Comparison of ENCODE assay signal across 8 cellular contexts in genomic region chr19:45078390-45079062, GRCh38. TPM values are rescaled to one million over a fixed set of nuclear protein-coding genes. Genes with fewer than 3 reads are reported as not detected.
DNase-seq lines count a peak whose midpoint lies in the region; ATAC-seq, FAIRE-seq and TF ChIP-seq lines count a peak whose summit lies in the region.

No MANE protein-coding gene starts in this region.

- peaks cover 54% of the 10 kb centered on the region for H3K4me1 Mint-ChIP-seq in activated CD8-positive, alpha-beta memory T cell treated with anti-CD3 and anti-CD28 coated beads, Interleukin-2, amount 10 ng/mL, durations not matched to agents 7 days and 5 days

- CTCF ChIA-PET in activated CD8-positive, alpha-beta memory T cell treated with anti-CD3 and anti-CD28 coated beads, Interleukin-2, amount 10 ng/mL, durations not matched to agents 7 days and 5 days (lab: Charles Lee): interaction anchor here (0.8 to 2.4 kb wide), 4 partner anchors 9 to 39 kb away, joined by 3 to 16 read pairs (median 9); partner anchors contain the start of gene CLASRP

- intact Hi-C loops in lower lobe of right lung (cut with DNase I): no loop called here

- H3K27me3 Mint-ChIP-seq in activated CD8-positive, alpha-beta memory T cell treated with anti-CD3 and anti-CD28 coated beads, Interleukin-2, amount 10 ng/mL, durations not matched to agents 7 days and 5 days: no peaks in the 10 kb centered on the region

- TF ChIP-seq POLR2A in upper lobe of left lung (IDR thresholded peaks at IDR 0.05): no peak

- H3K9me3 Mint-ChIP-seq in activated CD8-positive, alpha-beta memory T cell treated with anti-CD3 and anti-CD28 coated beads, Interleukin-2, amount 10 ng/mL, durations not matched to agents 7 days and 5 days (ENCODE audit: low read depth): no peaks in the 10 kb centered on the region

- H3K36me3 ChIP-seq in lower lobe of right lung (peaks cover 15% of the 10 kb centered on the region), upper lobe of left lung (peaks cover 0 to 23% (median 8%) of the 10 kb centered on the region in 4 donors), small intestine (ENCODE audit: control insufficient read depth in 2 of 2, insufficient read depth in 2 of 2, low read length in 2 of 2) (peaks cover 0 to 1% of the 10 kb centered on the region in 2 donors)

- no peak for TF ChIP-seq CTCF in astrocyte of the spinal cord (IDR thresholded peaks at IDR 0.05; ENCODE audit: low read depth, low read length)
- TF ChIP-seq CTCF in lower lobe of right lung (IDR thresholded peaks at IDR 0.05): no peak
- no peak for TF ChIP-seq CTCF in upper lobe of left lung (IDR thresholded peaks at IDR 0.05)

- ATAC-seq in activated CD8-positive, alpha-beta memory T cell treated with anti-CD3 and anti-CD28 coated beads, Interleukin-2, amount 10 ng/mL, durations not matched to agents 7 days and 5 days: no peak
- no peak for ATAC-seq in lower lobe of right lung
- ATAC-seq in upper lobe of left lung (ENCODE audit: low FRiP score in 2 of 2): no peak
- no peak for ATAC-seq in GM18870 (IDR thresholded peaks at IDR 0.05; ENCODE audit: unreplicated experiment)

- no peaks in the 10 kb centered on the region for H3K9me3 ChIP-seq in lower lobe of right lung
- H3K9me3 ChIP-seq in upper lobe of left lung: no peaks in the 10 kb centered on the region
- H3K9me3 ChIP-seq in small intestine (ENCODE audit: control insufficient read depth, low read depth): no peaks in the 10 kb centered on the region

- in situ Hi-C loops in astrocyte of the spinal cord (cut with HindIII; ENCODE audit: low sequenced_read_pairs): no loop called here

- H3K27me3 ChIP-seq in lower lobe of right lung (ENCODE audit: low read depth) (no peaks in the 10 kb centered on the region), upper lobe of left lung (no peaks in the 10 kb centered on the region), small intestine (ENCODE audit: control insufficient read depth in 2 of 2, insufficient read depth in 2 of 2, low read length in 2 of 2) (no peaks in the 10 kb centered on the region)

- H3K27ac ChIP-seq in lower lobe of right lung (peak overlapping the region; percentile 80), upper lobe of left lung (peak overlapping the region; percentile 70 to 83 (median 77)), small intestine (ENCODE audit: low read depth in 1 of 2, low read length in 1 of 2) (peak overlapping the region in 1 of 2 donors; percentile 92)

- H3K4me1 ChIP-seq in lower lobe of right lung: peaks cover 47% of the 10 kb centered on the region
- H3K4me1 ChIP-seq in upper lobe of left lung: peaks cover 29 to 54% (median 40%) of the 10 kb centered on the region in 4 donors
- H3K4me1 ChIP-seq in small intestine (ENCODE audit: control insufficient read depth in 2 of 2, insufficient read depth in 1 of 2, low read depth in 1 of 2, low read length in 1 of 2): peaks cover 2 to 15% of the 10 kb centered on the region in 2 donors

- peak overlapping the region; percentile 70 for H3K27ac Mint-ChIP-seq in activated CD8-positive, alpha-beta memory T cell treated with anti-CD3 and anti-CD28 coated beads, Interleukin-2, amount 10 ng/mL, durations not matched to agents 7 days and 5 days

- TF ChIP-seq EP300 in upper lobe of left lung (IDR thresholded peaks at IDR 0.05): no peak

- DNase-seq in activated CD8-positive, alpha-beta memory T cell treated with anti-CD3 and anti-CD28 coated beads, Interleukin-2, amount 10 ng/mL, durations not matched to agents 7 days and 5 days: no peak
- DNase-seq in activated CD8-positive, alpha-beta memory T cell treated with anti-CD3 and anti-CD28 coated beads for 24 hours: no peak
- DNase-seq in astrocyte of the spinal cord (ENCODE audit: low read depth, low spot score) (no peak), lower lobe of right lung (no peak), upper lobe of left lung (no peak), hepatic stellate cell (ENCODE audit: low spot score) (no peak), small intestine (no peak)

- no peak for FAIRE-seq in small intestine (lab: Jason Lieb, UNC)

- H3K36me3 Mint-ChIP-seq in activated CD8-positive, alpha-beta memory T cell treated with anti-CD3 and anti-CD28 coated beads, Interleukin-2, amount 10 ng/mL, durations not matched to agents 7 days and 5 days: peaks cover 13% of the 10 kb centered on the region

- peak overlapping the region; percentile 96 for H3K4me3 Mint-ChIP-seq in activated CD8-positive, alpha-beta memory T cell treated with anti-CD3 and anti-CD28 coated beads, Interleukin-2, amount 10 ng/mL, durations not matched to agents 7 days and 5 days

- peak overlapping the region; percentile 99 for H3K4me3 ChIP-seq in astrocyte of the spinal cord (ENCODE audit: low read depth, low read length)
- H3K4me3 ChIP-seq in lower lobe of right lung: peak overlapping the region; percentile 99
- H3K4me3 ChIP-seq in upper lobe of left lung: peak overlapping the region; percentile 65 to 97 (median 88)
- peak overlapping the region in 1 of 2 donors; percentile 65 for H3K4me3 ChIP-seq in small intestine (ENCODE audit: low read depth in 1 of 2, low read length in 2 of 2)

- WGBS in upper lobe of left lung, 2 donors: 64% methylated on average over 9 to 10 of the region's 10 CpGs
- 57 to 63% (median 62%) methylated on average over 10 of the region's 10 CpGs for WGBS in small intestine, 3 donors

RNA-seq across cellular contexts. Expression of gene GEMIN7, which starts 0.5 kb away (rescaled TPM):
- 10 to 100 TPM; 26.2 to 34.4 TPM for total RNA-seq in activated CD8-positive, alpha-beta memory T cell treated with anti-CD3 and anti-CD28 coated beads, Interleukin-2, amount 10 ng/mL, durations not matched to agents 7 days and 5 days
- total RNA-seq in lower lobe of right lung: 16.1 TPM
- total RNA-seq in upper lobe of left lung: 10 to 100 TPM in 3 of 6 donors, 1 to 10 TPM in 3; 8.1 to 24.2 (median 13.5) TPM
- polyA plus RNA-seq in small intestine: 10 to 100 TPM; 33.2 to 49.7 (median 37.6) TPM

RNA-seq across cellular contexts. Expression of gene ZNF296, which starts 2.2 kb away (rescaled TPM):
- total RNA-seq in activated CD8-positive, alpha-beta memory T cell treated with anti-CD3 and anti-CD28 coated beads, Interleukin-2, amount 10 ng/mL, durations not matched to agents 7 days and 5 days: 1 to 10 TPM; 5.3 to 9.5 TPM
- total RNA-seq in lower lobe of right lung: 1.7 TPM
- total RNA-seq in upper lobe of left lung: 1 to 10 TPM; 1.5 to 7.3 (median 2.4) TPM
- polyA plus RNA-seq in small intestine: 10 to 100 TPM in 1 of 3 donors, 1 to 10 TPM in 2; 4.7 to 10.3 (median 8.6) TPM

RNA-seq across cellular contexts. Expression of gene PPP1R37, which starts 14.5 kb away (rescaled TPM):
- total RNA-seq in activated CD8-positive, alpha-beta memory T cell treated with anti-CD3 and anti-CD28 coated beads, Interleukin-2, amount 10 ng/mL, durations not matched to agents 7 days and 5 days: 10 to 100 TPM; 18.7 to 30.0 TPM
- total RNA-seq in lower lobe of right lung: 29.1 TPM
- 10 to 100 TPM; 30.0 to 64.6 (median 37.3) TPM for total RNA-seq in upper lobe of left lung
- polyA plus RNA-seq in small intestine: 10 to 100 TPM; 19.5 to 32.4 (median 30.9) TPM

RNA-seq across cellular contexts. Expression of gene CLASRP, which starts 39.7 kb away (rescaled TPM):
- total RNA-seq in activated CD8-positive, alpha-beta memory T cell treated with anti-CD3 and anti-CD28 coated beads, Interleukin-2, amount 10 ng/mL, durations not matched to agents 7 days and 5 days: 100 to 1,000 TPM; 114 to 121 TPM
- total RNA-seq in lower lobe of right lung: 71.7 TPM
- 100 to 1,000 TPM in 1 of 6 donors, 10 to 100 TPM in 5; 38.0 to 295 (median 71.6) TPM for total RNA-seq in upper lobe of left lung
- polyA plus RNA-seq in small intestine: 100 to 1,000 TPM in 1 of 3 donors, 10 to 100 TPM in 2; 55.3 to 117 (median 83.5) TPM
